In the genomic region with DNA sequence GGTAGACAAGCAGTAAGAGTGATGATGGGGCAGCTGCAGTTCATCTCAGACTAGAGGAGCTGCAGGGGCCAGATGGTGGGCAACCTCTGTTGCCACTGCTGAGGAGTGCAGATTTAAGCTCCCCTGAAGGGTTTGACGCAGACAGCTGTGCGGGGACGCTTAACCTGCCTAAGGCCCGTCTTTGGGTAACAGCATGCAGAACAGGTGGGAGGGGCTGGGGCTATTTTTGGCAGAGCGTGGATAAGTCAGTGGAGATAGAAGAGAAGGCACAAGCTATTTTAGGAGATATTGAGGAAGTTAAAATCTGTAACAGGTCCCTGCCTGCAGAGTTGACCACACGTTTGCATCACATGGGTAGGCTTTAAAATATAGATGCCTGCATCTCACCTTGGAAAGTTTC, we compare ENCODE assay signal across 11 cellular contexts. TPM values are rescaled to one million over a fixed set of nuclear protein-coding genes. Genes with fewer than 3 reads are reported as not detected.
DNase-seq lines count a peak whose midpoint lies in the region; ATAC-seq and TF ChIP-seq lines count a peak whose summit lies in the region.
"Had no signal": no experiment of that assay in that cellular context is flagged by ENCODE, and none has a peak within 500 bp of the region (broad histone marks: within the 10 kb centered on the region; RNA-seq: fewer than 3 reads in every experiment).

No MANE protein-coding gene starts in this region.

- H3K27ac Mint-ChIP-seq in endothelial cell (ENCODE audit: unreplicated experiment), result peak overlapping the region; percentile 63
- H3K27ac Mint-ChIP-seq in stimulated activated memory B cell treated with anti-CD40 and anti-IgM and Interleukin-4, amounts not matched to agents 10 μg/mL and 1 μg/mL and 100 μg/mL, for 72 hours, result peak overlapping the region; percentile 52

- H3K36me3 ChIP-seq in upper lobe of left lung, result peaks cover 0 to 3% (median 0%) of the 10 kb centered on the region in 4 donors

- no peak for DNase-seq in activated T-cell treated with anti-CD3 and anti-CD28 coated beads, Interleukin-2, amount 50 U/mL, for 4 hours
- DNase-seq in activated T-cell treated with anti-CD3 and anti-CD28 coated beads, Interleukin-2, amount 50 U/mL, for 48 hours, result no peak
- no peak for DNase-seq in endothelial cell (ENCODE audit: low spot score)
- DNase-seq in SW480 (ENCODE audit: low spot score), result no peak
- no peak for DNase-seq in SK-N-DZ (ENCODE audit: low spot score)
- DNase-seq in upper lobe of left lung, result no peak
- DNase-seq: NCI-H2081 had no signal

- peaks cover 64 to 77% (median 68%) of the 10 kb centered on the region in 4 donors for H3K4me1 ChIP-seq in upper lobe of left lung

- TF ChIP-seq EP300 in upper lobe of left lung (IDR thresholded peaks at IDR 0.05), result no peak

- TF ChIP-seq POLR2A in upper lobe of left lung (IDR thresholded peaks at IDR 0.05), result no peak

- H3K9me3 Mint-ChIP-seq in activated T-cell treated with anti-CD3 and anti-CD28 coated beads, Interleukin-2, amount 50 U/mL, for 4 hours, result no peaks in the 10 kb centered on the region
- no peaks in the 10 kb centered on the region for H3K9me3 Mint-ChIP-seq in endothelial cell (ENCODE audit: unreplicated experiment)
- peaks cover 10% of the 10 kb centered on the region for H3K9me3 Mint-ChIP-seq in stimulated activated memory B cell treated with anti-CD40 and anti-IgM and Interleukin-4, amounts not matched to agents 10 μg/mL and 1 μg/mL and 100 μg/mL, for 72 hours

- peaks cover 93% of the 10 kb centered on the region for H3K4me1 Mint-ChIP-seq in activated T-cell treated with anti-CD3 and anti-CD28 coated beads, Interleukin-2, amount 50 U/mL, for 4 hours (ENCODE audit: low read depth)
- H3K4me1 Mint-ChIP-seq in endothelial cell (ENCODE audit: unreplicated experiment), result peaks cover 72% of the 10 kb centered on the region
- peaks cover 58% of the 10 kb centered on the region for H3K4me1 Mint-ChIP-seq in stimulated activated memory B cell treated with anti-CD40 and anti-IgM and Interleukin-4, amounts not matched to agents 10 μg/mL and 1 μg/mL and 100 μg/mL, for 72 hours

- H3K36me3 Mint-ChIP-seq in activated T-cell treated with anti-CD3 and anti-CD28 coated beads, Interleukin-2, amount 50 U/mL, for 4 hours (ENCODE audit: insufficient read depth), result peaks cover 49% of the 10 kb centered on the region
- peaks cover 48% of the 10 kb centered on the region for H3K36me3 Mint-ChIP-seq in endothelial cell (ENCODE audit: low read depth, unreplicated experiment)
- H3K36me3 Mint-ChIP-seq in stimulated activated memory B cell treated with anti-CD40 and anti-IgM and Interleukin-4, amounts not matched to agents 10 μg/mL and 1 μg/mL and 100 μg/mL, for 72 hours, result peaks cover 21% of the 10 kb centered on the region

- H3K27me3 ChIP-seq in upper lobe of left lung, result no peaks in the 10 kb centered on the region

- no peaks in the 10 kb centered on the region for H3K9me3 ChIP-seq in upper lobe of left lung
- H3K9me3 ChIP-seq: thoracic aorta had no signal

- no peak overlapping the region for H3K4me3 ChIP-seq in upper lobe of left lung
- H3K4me3 ChIP-seq: thoracic aorta had no signal

- no peak overlapping the region for H3K27ac ChIP-seq in upper lobe of left lung
- H3K27ac ChIP-seq: thoracic aorta had no signal

- TF ChIP-seq CTCF in endothelial cell (IDR thresholded peaks at IDR 0.05; ENCODE audit: unreplicated experiment), result no peak
- TF ChIP-seq CTCF in upper lobe of left lung (IDR thresholded peaks at IDR 0.05), result no peak

- WGBS in upper lobe of left lung, 2 donors, result 68% methylated on average over 6 of the region's 6 CpGs

- peak overlapping the region; percentile 57 for H3K4me3 Mint-ChIP-seq in activated T-cell treated with anti-CD3 and anti-CD28 coated beads, Interleukin-2, amount 50 U/mL, for 4 hours
- H3K4me3 Mint-ChIP-seq in endothelial cell (ENCODE audit: unreplicated experiment), result peak overlapping the region; percentile 35
- peak overlapping the region; percentile 47 for H3K4me3 Mint-ChIP-seq in stimulated activated memory B cell treated with anti-CD40 and anti-IgM and Interleukin-4, amounts not matched to agents 10 μg/mL and 1 μg/mL and 100 μg/mL, for 72 hours

- no peak for ATAC-seq in activated T-cell treated with anti-CD3 and anti-CD28 coated beads, Interleukin-2, amount 50 U/mL, for 4 hours
- peak; percentile 30 for ATAC-seq in HG03469 (IDR thresholded peaks at IDR 0.05; ENCODE audit: unreplicated experiment)
- peak; percentile 60 for ATAC-seq in stimulated activated memory B cell treated with anti-CD40 and anti-IgM and Interleukin-4, amounts not matched to agents 10 μg/mL and 1 μg/mL and 100 μg/mL, for 72 hours
- no peak for ATAC-seq in upper lobe of left lung (ENCODE audit: low FRiP score in 2 of 2)

- H3K27me3 Mint-ChIP-seq in activated T-cell treated with anti-CD3 and anti-CD28 coated beads, Interleukin-2, amount 50 U/mL, for 4 hours (ENCODE audit: low read depth), result no peaks in the 10 kb centered on the region
- peaks cover 17% of the 10 kb centered on the region for H3K27me3 Mint-ChIP-seq in endothelial cell (ENCODE audit: unreplicated experiment)
- no peaks in the 10 kb centered on the region for H3K27me3 Mint-ChIP-seq in stimulated activated memory B cell treated with anti-CD40 and anti-IgM and Interleukin-4, amounts not matched to agents 10 μg/mL and 1 μg/mL and 100 μg/mL, for 72 hours

RNA-seq across cellular contexts. Expression of gene CD99, which starts 10.5 kb away (rescaled TPM):
- 100 to 1,000 TPM; 138 to 219 (median 164) TPM for total RNA-seq in activated T-cell treated with anti-CD3 and anti-CD28 coated beads, Interleukin-2, amount 50 U/mL, for 4 hours
- 714 TPM for total RNA-seq in endothelial cell (ENCODE audit: unreplicated experiment)
- 14.2 and 16.4 TPM in 2 replicates for polyA plus RNA-seq in SK-N-DZ (2014; cell fraction: cytosol; rRNA removed)
- 8.1 and 9.2 TPM in 2 replicates for polyA plus RNA-seq in SK-N-DZ (2014; cell fraction: nucleus; rRNA removed)
- total RNA-seq in upper lobe of left lung, result 100 to 1,000 TPM; 135 to 300 (median 233) TPM

RNA-seq across cellular contexts. Expression of gene XG, which starts 50.2 kb away (rescaled TPM):
- not detected for total RNA-seq in activated T-cell treated with anti-CD3 and anti-CD28 coated beads, Interleukin-2, amount 50 U/mL, for 4 hours
- total RNA-seq in endothelial cell (ENCODE audit: unreplicated experiment), result 0.18 TPM
- not detected in 2 replicates for polyA plus RNA-seq in SK-N-DZ (2014; cell fraction: cytosol; rRNA removed)
- polyA plus RNA-seq in SK-N-DZ (2014; cell fraction: nucleus; rRNA removed), result 0.06 TPM in 1 of 2 replicates, not detected in the other
- under 1 TPM in 2 of 6 donors, not detected in 4; 0.69 to 0.81 TPM for total RNA-seq in upper lobe of left lung
- total RNA-seq: endothelial cell of umbilical vein had no signal

Comparison
In these comparisons a context has a peak if more than half of its experiments do, and no peak if none do; other contexts are left out.
1. ATAC-seq: peak in HG03469 (single experiment) and stimulated activated memory B cell treated with anti-CD40 and anti-IgM and Interleukin-4, amounts not matched to agents 10 μg/mL and 1 μg/mL and 100 μg/mL, for 72 hours (single experiment); none in activated T-cell treated with anti-CD3 and anti-CD28 coated beads, Interleukin-2, amount 50 U/mL, for 4 hours (0 of 2) and upper lobe of left lung (0 of 2).
2. Peak in every context shown above with its lines, with median percentiles within 50 percentile points of each other: H3K4me3 Mint-ChIP-seq.